Comparison of ENCODE assay signal across 8 cellular contexts in genomic region chr3:194488007-194488742, GRCh38. TPM values are rescaled to one million over a fixed set of nuclear protein-coding genes. Genes with fewer than 3 reads are reported as not detected.
A peak's percentile ranks its signal among the peaks of the same experiment; 100 is the strongest.
DNase-seq lines count a peak whose midpoint lies in the region; ATAC-seq and TF ChIP-seq lines count a peak whose summit lies in the region.

No MANE protein-coding gene starts in this region.

- peaks cover 12% of the 10 kb centered on the region for H3K36me3 ChIP-seq in BLaER1
- no peaks in the 10 kb centered on the region for H3K36me3 ChIP-seq in IMR-90 (ENCODE audit: control insufficient read depth, insufficient read depth, low read length)
- H3K36me3 ChIP-seq in adrenal gland (replicated peaks in 1 of 2) = no peaks in the 10 kb centered on the region
- no peaks in the 10 kb centered on the region for H3K36me3 ChIP-seq in lung (ENCODE audit: control insufficient read depth in 2 of 2, insufficient read depth in 2 of 2, low read length in 2 of 2)

- TF ChIP-seq POLR2A in IMR-90 (IDR thresholded peaks at IDR 0.05; ENCODE audit: low read depth, low read length) (peak; percentile 9; the same call in 1 of the 2 replicates), adrenal gland (IDR thresholded peaks at IDR 0.05) (no peak)

- H3K27ac ChIP-seq in BLaER1 = peak overlapping the region; percentile 24; the same call in 1 of the 2 replicates
- H3K27ac ChIP-seq in IMR-90 (ENCODE audit: insufficient read depth, low read length) = peak overlapping the region; percentile 44
- H3K27ac ChIP-seq in adrenal gland = peak overlapping the region in 3 of 5 donors; percentile 90 to 98 (median 91)
- peak overlapping the region; percentile 43 to 62 for H3K27ac ChIP-seq in lung (ENCODE audit: low read depth in 1 of 2, low read length in 1 of 2)

- TF ChIP-seq CTCF in IMR-90 (conservative IDR thresholded peaks at IDR 0.05; ENCODE audit: low read depth, low read length) = no peak
- no peak for TF ChIP-seq CTCF in adrenal gland (IDR thresholded peaks at IDR 0.05)
- TF ChIP-seq CTCF in lung (IDR thresholded peaks at IDR 0.05; ENCODE audit: control extremely low read depth, extremely low read depth) = no peak

- H3K4me2 ChIP-seq in BLaER1 (peak overlapping the region; percentile 95), IMR-90 (ENCODE audit: low read depth, low read length) (no peak overlapping the region; the same call in 1 of the 2 replicates)

- dilution Hi-C loops in IMR-90 (cut with HindIII; ENCODE audit: low sequenced_read_pairs, unreplicated experiment) = no loop called here

- peaks cover 20% of the 10 kb centered on the region for H3K9me1 ChIP-seq in IMR-90 (ENCODE audit: insufficient read depth, low read length)

- H2BK15ac ChIP-seq in IMR-90 (ENCODE audit: low read depth, low read length) = peak overlapping the region; percentile 17; the same call in 2 of the 3 replicates

- POLR2A ChIA-PET in IMR-90 (lab: Charles Lee; ENCODE audit: unreplicated experiment) = no interaction called here

- peak overlapping the region; percentile 95 for H2BK120ac ChIP-seq in IMR-90 (ENCODE audit: low read depth, low read length)

- peak overlapping the region; percentile 39 for H3K4ac ChIP-seq in IMR-90 (ENCODE audit: low read depth, low read length)

- peak overlapping the region; percentile 30 for H3K18ac ChIP-seq in IMR-90 (ENCODE audit: low read depth, low read length)

- H3K9me3 ChIP-seq in BLaER1 = no peaks in the 10 kb centered on the region
- H3K9me3 ChIP-seq in IMR-90 (ENCODE audit: control insufficient read depth, insufficient read depth, low read length) = no peaks in the 10 kb centered on the region
- no peaks in the 10 kb centered on the region for H3K9me3 ChIP-seq in adrenal gland (replicated peaks in 1 of 3)
- H3K9me3 ChIP-seq in lung (ENCODE audit: control insufficient read depth in 2 of 2, insufficient read depth in 1 of 2, low read length in 1 of 2) = no peaks in the 10 kb centered on the region

- intact Hi-C loops in IMR-90 (cut with micrococcal nuclease) = loop anchor here (5.0 kb wide), 1 partner anchor 39 kb away; no protein-coding TSS in a partner anchor
- intact Hi-C loops in adrenal gland (cut with DNase I) = loop anchor here in 1 of 2 donors (5.0 kb wide), 1 partner anchor 34 kb away; no protein-coding TSS in a partner anchor

- no peak for TF ChIP-seq RAD21 in IMR-90 (IDR thresholded peaks at IDR 0.05; ENCODE audit: low read length)

- H4K5ac ChIP-seq in IMR-90 (ENCODE audit: low read depth, low read length) = peak overlapping the region; percentile 51

- H2AK5ac ChIP-seq in IMR-90 (ENCODE audit: low read depth, low read length) = peak overlapping the region; percentile 66

- H3K9ac ChIP-seq in BLaER1 (peak overlapping the region; percentile 68; the same call in 1 of the 2 replicates), IMR-90 (ENCODE audit: low read depth, low read length) (no peak overlapping the region)

- 100% methylated on average over 1 of the region's 15 CpGs; no CpG with 5 or more reads in 1 of the 2 experiments for WGBS in IMR-90 (ENCODE audit: extremely low coverage in 2 of 2, insufficient read length in 1 of 2), 2 experiments
- WGBS in adrenal gland, 4 donors = 72 to 87% (median 81%) methylated on average over 10 to 15 of the region's 15 CpGs
- WGBS in lung, 2 donors = 43 to 54% methylated on average over 15 of the region's 15 CpGs

- no TSS peak for BruUV-seq in IMR-90 (replicated peaks; lab: Mats Ljungman, UMichigan)

- no peak for ATAC-seq in IMR-90 (ENCODE audit: low read depth)
- no peak for ATAC-seq in lung (ENCODE audit: insufficient read depth, low FRiP score)
- no peak for ATAC-seq in HG03469 (IDR thresholded peaks at IDR 0.05; ENCODE audit: unreplicated experiment)
- no peak for ATAC-seq in HG02571 (IDR thresholded peaks at IDR 0.05; ENCODE audit: unreplicated experiment)
- ATAC-seq in GM19351 (IDR thresholded peaks at IDR 0.05; ENCODE audit: unreplicated experiment) = no peak
- no peak for ATAC-seq in GM18868 (IDR thresholded peaks at IDR 0.05; ENCODE audit: unreplicated experiment)

- peak overlapping the region; percentile 90 for H2AFZ ChIP-seq in IMR-90 (replicated peaks; ENCODE audit: low read length, poor library complexity)

- H3K4me3 ChIP-seq in BLaER1 (peak overlapping the region; percentile 88), IMR-90 (ENCODE audit: insufficient read depth, low read depth, low read length) (no peak overlapping the region), adrenal gland (peak overlapping the region in 1 of 4 donors; percentile 69), lung (no peak overlapping the region)

- H3K27me3 ChIP-seq in BLaER1 (peaks cover 8% of the 10 kb centered on the region), IMR-90 (ENCODE audit: control insufficient read depth, insufficient read depth, low read length) (no peaks in the 10 kb centered on the region), adrenal gland (no peaks in the 10 kb centered on the region), lung (ENCODE audit: control insufficient read depth, insufficient read depth) (no peaks in the 10 kb centered on the region)

- H4K91ac ChIP-seq in IMR-90 (ENCODE audit: insufficient read depth, low read depth, low read length) = peak overlapping the region; percentile 12

- H2AK9ac ChIP-seq in IMR-90 (replicated peaks; ENCODE audit: low read depth, low read length, poor library complexity) = peak overlapping the region; percentile 89

- H4K8ac ChIP-seq in IMR-90 (ENCODE audit: low read depth in 2 of 2, low read length in 2 of 2) = peak overlapping the region; percentile 41 to 66; a peak in 3 of 4 replicates

- no peak overlapping the region for H3K56ac ChIP-seq in IMR-90 (ENCODE audit: extremely low read depth, insufficient read depth, low read length)

- H3K4me1 ChIP-seq in BLaER1 = peaks cover 45% of the 10 kb centered on the region
- peaks cover 21% of the 10 kb centered on the region for H3K4me1 ChIP-seq in IMR-90 (ENCODE audit: control insufficient read depth, insufficient read depth, low read length)
- peaks cover 10 to 39% of the 10 kb centered on the region in 2 donors for H3K4me1 ChIP-seq in adrenal gland (replicated peaks in 1 of 2)
- H3K4me1 ChIP-seq in lung (ENCODE audit: control insufficient read depth in 2 of 2, insufficient read depth in 2 of 2, low read length in 2 of 2) = peaks cover 6 to 8% of the 10 kb centered on the region in 2 donors

- in situ Hi-C loops in IMR-90 (cut with MboI; ENCODE audit: low sequenced_read_pairs) = no loop called here

- H3K23ac ChIP-seq in IMR-90 (ENCODE audit: low read depth, low read length) = peak overlapping the region; percentile 90

- peak overlapping the region; percentile 47 for H2BK5ac ChIP-seq in IMR-90 (ENCODE audit: low read depth, low read length, poor library complexity, severe bottlenecking)

- DNase-seq in IMR-90 (no peak), adrenal gland (no peak), lung (ENCODE audit: low spot score) (no peak)

- H2BK20ac ChIP-seq in IMR-90 (ENCODE audit: low read depth, low read length) = peak overlapping the region; percentile 95

- peaks cover 31% of the 10 kb centered on the region for H4K20me1 ChIP-seq in BLaER1
- peaks cover 18% of the 10 kb centered on the region for H4K20me1 ChIP-seq in IMR-90 (ENCODE audit: insufficient read depth, low read length)

- peak overlapping the region; percentile 77 for H3K14ac ChIP-seq in IMR-90 (replicated peaks; ENCODE audit: low read depth, low read length)

- CTCF ChIA-PET in IMR-90 (lab: Yijun Ruan, JAX) = interaction anchor here (1.1 to 1.5 kb wide), 2 partner anchors 10 to 85 kb away, joined by 3 to 4 read pairs; no protein-coding TSS in a partner anchor

- H3K79me1 ChIP-seq in IMR-90 (ENCODE audit: low read depth in 1 of 2, low read length in 2 of 2) = peaks cover 3 to 19% of the 10 kb centered on the region in 2 experiments; a peak in 3 of 4 replicates

TF ChIP-seq in IMR-90, 13 proteins besides CTCF, POLR2A, EP300 and RAD21:
- TF ChIP-seq CHD1 (IDR thresholded peaks at IDR 0.05; ENCODE audit: low read depth, low read length) (no peak), NFE2L2 (IDR thresholded peaks at IDR 0.05; ENCODE audit: low read depth, low read length) (no peak)

RNA-seq across cellular contexts. Expression of gene ATP13A3, which starts 1.4 kb away (rescaled TPM):
- 154 and 284 TPM in 2 replicates for total RNA-seq in IMR-90 (2012; rRNA removed)
- polyA plus RNA-seq in IMR-90 (2012; rRNA removed) = 37.5 and 48.1 TPM in 2 replicates
- polyA plus RNA-seq in IMR-90 (2012; cell fraction: cytosol; rRNA removed) = 11.9 and 18.2 TPM in 2 replicates
- polyA plus RNA-seq in IMR-90 (2012; cell fraction: nucleus; rRNA removed; ENCODE audit: low replicate concordance) = 8.3 and 70.9 TPM in 2 replicates
- total RNA-seq in adrenal gland = 100 to 1,000 TPM in 3 of 8 donors, 10 to 100 TPM in 5; 30.6 to 111 (median 83.6) TPM
- 10 to 100 TPM; 17.6 to 43.2 (median 22.6) TPM for polyA plus RNA-seq in adrenal gland
- total RNA-seq in lung = 100 to 1,000 TPM in 1 of 2 donors, 10 to 100 TPM in 1; 92.0 to 166 TPM
- 10 to 100 TPM; 26.6 to 58.9 TPM for polyA plus RNA-seq in lung

Comparison
In these comparisons a context has a peak if more than half of its experiments do, and no peak if none do; other contexts are left out.
1. H3K27ac ChIP-seq: peak in every context shown above with its lines; median percentile 91 in adrenal gland; 52 in lung; 44 in IMR-90; 24 in BLaER1.